8 cellular contexts compared by ENCODE assay signal in genomic region chr12:56487448-56488040, GRCh38. TPM values are rescaled to one million over a fixed set of nuclear protein-coding genes. Genes with fewer than 3 reads are reported as not detected.
DNase-seq lines count a peak whose midpoint lies in the region; ATAC-seq and TF ChIP-seq lines count a peak whose summit lies in the region.

No MANE protein-coding gene starts in this region.

- no peak for TF ChIP-seq POLR2A in right lobe of liver (IDR thresholded peaks at IDR 0.05)

- H3K27me3 Mint-ChIP-seq in chondrocyte (ENCODE audit: low read depth), result peaks cover 33% of the 10 kb centered on the region

- H3K9me3 ChIP-seq in right lobe of liver, result no peaks in the 10 kb centered on the region

- H3K27ac Mint-ChIP-seq in chondrocyte (ENCODE audit: unreplicated experiment), result peak overlapping the region; percentile 36

- DNase-seq in NCI-H82 (lab: John Stamatoyannopoulos, UW), result peak; percentile 70
- DNase-seq in NCI-H82 treated with DMSO at 0.1 percent for 48 hours (lab: John Stamatoyannopoulos, UW; ENCODE audit: unreplicated experiment), result no peak
- DNase-seq in RKO (ENCODE audit: low spot score), result peak; percentile 56
- peak; percentile 89 for DNase-seq in chondrocyte (ENCODE audit: low spot score)
- peak; percentile 56 to 83 (median 82) for DNase-seq in right lobe of liver
- DNase-seq in stimulated activated naive CD4-positive, alpha-beta T cell treated with Interleukin-2 at 50 U/mL for 16 hours (lab: John Stamatoyannopoulos, UW), result peak; percentile 18
- no peak for DNase-seq in NK-92 (lab: John Stamatoyannopoulos, UW; ENCODE audit: unreplicated experiment)

- no peaks in the 10 kb centered on the region for H3K27me3 ChIP-seq in right lobe of liver

- peaks cover 0 to 14% (median 2%) of the 10 kb centered on the region in 4 donors for H3K4me1 ChIP-seq in right lobe of liver

- peaks cover 2% of the 10 kb centered on the region for H3K9me3 Mint-ChIP-seq in chondrocyte (ENCODE audit: low read depth)

- ATAC-seq in HG03039 (IDR thresholded peaks at IDR 0.05; ENCODE audit: unreplicated experiment) (peak; percentile 36), right lobe of liver (peak; percentile 45 to 70 (median 65))

- H3K4me1 Mint-ChIP-seq in chondrocyte (ENCODE audit: low read depth), result peaks cover 14% of the 10 kb centered on the region

- H3K36me3 Mint-ChIP-seq in chondrocyte (ENCODE audit: low read depth), result peaks cover 1% of the 10 kb centered on the region

- no peaks in the 10 kb centered on the region for H3K36me3 ChIP-seq in right lobe of liver

- peak overlapping the region; percentile 81 for H3K4me3 Mint-ChIP-seq in chondrocyte (ENCODE audit: unreplicated experiment)

- TF ChIP-seq CTCF in chondrocyte (IDR thresholded peaks at IDR 0.05) (no peak), right lobe of liver (IDR thresholded peaks at IDR 0.05) (no peak)

- peak overlapping the region; percentile 14 to 92 (median 75) for H3K27ac ChIP-seq in right lobe of liver

- 0% methylated on average over 1 of the region's 44 CpGs for WGBS in right lobe of liver (ENCODE audit: insufficient coverage, low coverage, low lambda C conversion rate, missing lambda C conversion rate)

- intact Hi-C loops in right lobe of liver (cut with DNase I), result no loop called here

- H3K4me3 ChIP-seq in right lobe of liver, result peak overlapping the region; percentile 63 to 85 (median 76)

RNA-seq across cellular contexts. Expression of gene GLS2, which starts 0.4 kb away (rescaled TPM):
- total RNA-seq in chondrocyte (0.25 to 0.54 TPM in 2 of 3 replicates, not detected in the other), right lobe of liver (100 to 1,000 TPM in 2 of 6 experiments, 10 to 100 TPM in 4; 37.2 to 267 (median 72.7) TPM)

RNA-seq across cellular contexts. Expression of gene SPRYD4, which starts 19.2 kb away (rescaled TPM):
- total RNA-seq in chondrocyte (1.5 to 2.7 TPM (median 1.6 TPM) in 3 replicates), right lobe of liver (10 to 100 TPM in 1 of 6 experiments, 1 to 10 TPM in 5; 4.7 to 11.1 (median 7.8) TPM)

RNA-seq across cellular contexts. Expression of gene MIP, which starts 33.1 kb away (rescaled TPM):
- total RNA-seq in chondrocyte, result not detected in 3 replicates
- total RNA-seq in right lobe of liver, result under 1 TPM in 5 of 6 experiments, not detected in 1; 0.42 to 0.91 (median 0.76) TPM

RNA-seq across cellular contexts. Expression of gene RBMS2, which starts 34.1 kb away (rescaled TPM):
- 57.0 to 65.3 TPM (median 57.6 TPM) in 3 replicates for total RNA-seq in chondrocyte
- total RNA-seq in right lobe of liver, result 1 to 10 TPM; 3.4 to 6.4 (median 4.3) TPM

RNA-seq across cellular contexts. Expression of gene TIMELESS, which starts 38.3 kb away (rescaled TPM):
- total RNA-seq in chondrocyte (11.7 to 21.0 TPM (median 12.1 TPM) in 3 replicates), right lobe of liver (10 to 100 TPM in 2 of 6 experiments, 1 to 10 TPM in 4; 8.0 to 10.8 (median 9.1) TPM)

Comparison
In these comparisons a context has a peak if more than half of its experiments do, and no peak if none do; other contexts are left out.
1. DNase-seq: peak in NCI-H82 (single experiment), RKO (single experiment), chondrocyte (single experiment), right lobe of liver (3 of 3) and stimulated activated naive CD4-positive, alpha-beta T cell treated with Interleukin-2 at 50 U/mL for 16 hours (single experiment); none in NCI-H82 treated with DMSO at 0.1 percent for 48 hours (single experiment) and NK-92 (single experiment).
2. RNA of gene GLS2, which starts 0.4 kb away (total RNA-seq): 37.2 to 267 TPM in right lobe of liver; 0.25 to 0.54 TPM in chondrocyte; every median in the first group is over 10 times any median in the second.